ENCODE assay signal across 9 cellular contexts in genomic region chr12:104792570-104792969, GRCh38.
DNase-seq lines count a peak whose midpoint lies in the region; ATAC-seq, FAIRE-seq and TF ChIP-seq lines count a peak whose summit lies in the region.
"Had no signal": no experiment of that assay in that cellular context is flagged by ENCODE, and none has a peak within 500 bp of the region (broad histone marks: within the 10 kb centered on the region; RNA-seq: fewer than 3 reads in every experiment).

No MANE protein-coding gene starts in this region.

- TF ChIP-seq CTCF in foreskin fibroblast (IDR thresholded peaks at IDR 0.05; ENCODE audit: low read depth, low read length) (no peak), D721Med (IDR thresholded peaks at IDR 0.05; ENCODE audit: insufficient read depth, missing control alignments) (no peak)

- ATAC-seq in SK-N-SH treated with all-trans-retinoic acid at 6 μM for 48 hours (peak; percentile 87), sciatic nerve (peak; percentile 94), GM19463 (IDR thresholded peaks at IDR 0.05; ENCODE audit: unreplicated experiment) (no peak)

- DNase-seq in GM04504 (ENCODE audit: low read depth) (peak; percentile 93), foreskin fibroblast (peak; percentile 79 to 89), sciatic nerve (ENCODE audit: low spot score) (no peak), D721Med (ENCODE audit: insufficient read length, low spot score) (no peak), NCI-H1417 treated with DMSO at 0.1 percent for 48 hours (lab: John Stamatoyannopoulos, UW) (no peak), NOMO-1 treated with dmso at 0.1 percent for 144 hours (lab: John Stamatoyannopoulos, UW; ENCODE audit: unreplicated experiment) (no peak)
- DNase-seq: activated T-cell treated with anti-CD3 and anti-CD28 coated beads for 4 hours had no signal

- intact Hi-C loops in sciatic nerve (cut with DNase I) = no loop called here

- no peak for FAIRE-seq in D721Med (lab: Jason Lieb, UNC)

- H3K4me3 ChIP-seq in foreskin fibroblast (ENCODE audit: low read depth in 1 of 2, low read length in 2 of 2) = peak overlapping the region in 1 of 2 donors; percentile 6

TF ChIP-seq in SK-N-SH treated with all-trans-retinoic acid at 6 μM for 48 hours, 23 proteins besides CTCF, POLR2A, EP300 and RAD21:
- no peak for TF ChIP-seq TSHZ2 (CRISPR knock-in tag; IDR thresholded peaks at IDR 0.05)
- TF ChIP-seq ZNF70 (CRISPR knock-in tag; IDR thresholded peaks at IDR 0.05) = no peak
- TF ChIP-seq TOX (CRISPR knock-in tag; IDR thresholded peaks at IDR 0.05; ENCODE audit: borderline replicate concordance) = no peak
- TF ChIP-seq CSRNP3 (CRISPR knock-in tag; IDR thresholded peaks at IDR 0.05) = no peak
- TF ChIP-seq ISL1 (CRISPR knock-in tag; IDR thresholded peaks at IDR 0.05) = no peak
- no peak for TF ChIP-seq GLIS3 (CRISPR knock-in tag; IDR thresholded peaks at IDR 0.05)
- no peak for TF ChIP-seq POU6F1 (CRISPR knock-in tag; IDR thresholded peaks at IDR 0.05; ENCODE audit: borderline replicate concordance, low read depth)
- no peak for TF ChIP-seq ZFP30 (CRISPR knock-in tag; IDR thresholded peaks at IDR 0.05)
- no peak for TF ChIP-seq ZFP3 (CRISPR knock-in tag; IDR thresholded peaks at IDR 0.05)
- no peak for TF ChIP-seq CSDC2 (CRISPR knock-in tag; IDR thresholded peaks at IDR 0.05)
- TF ChIP-seq ESRRG (CRISPR knock-in tag; IDR thresholded peaks at IDR 0.05) = no peak
- no peak for TF ChIP-seq ZNF565 (CRISPR knock-in tag; conservative IDR thresholded peaks at IDR 0.05; ENCODE audit: low read depth)
- no peak for TF ChIP-seq PATZ1 (CRISPR knock-in tag; IDR thresholded peaks at IDR 0.05; ENCODE audit: borderline replicate concordance)
- TF ChIP-seq ZNF8 (CRISPR knock-in tag; IDR thresholded peaks at IDR 0.05) = no peak
- TF ChIP-seq ZC3H10 (CRISPR knock-in tag; IDR thresholded peaks at IDR 0.05) = no peak
- no peak for TF ChIP-seq OSR1 (CRISPR knock-in tag; IDR thresholded peaks at IDR 0.05)
- TF ChIP-seq BACH2 (CRISPR knock-in tag; IDR thresholded peaks at IDR 0.05; ENCODE audit: borderline replicate concordance) = no peak
- TF ChIP-seq RARB (CRISPR knock-in tag; IDR thresholded peaks at IDR 0.05) = no peak

Comparison
In these comparisons a context has a peak if more than half of its experiments do, and no peak if none do; other contexts are left out.
1. DNase-seq: peak in GM04504 (single experiment) and foreskin fibroblast (2 of 2); none in sciatic nerve (single experiment), D721Med (single experiment), NCI-H1417 treated with DMSO at 0.1 percent for 48 hours (single experiment) and NOMO-1 treated with dmso at 0.1 percent for 144 hours (single experiment).